In genomic region chr2:73111300-73112025, GRCh38 we compare ENCODE assay signal across 8 cellular contexts. TPM values are rescaled to one million over a fixed set of nuclear protein-coding genes. Genes with fewer than 3 reads are reported as not detected.
A peak's percentile ranks its signal among the peaks of the same experiment; 100 is the strongest.
DNase-seq lines count a peak whose midpoint lies in the region; ATAC-seq, FAIRE-seq and TF ChIP-seq lines count a peak whose summit lies in the region.

No MANE protein-coding gene starts in this region.

- 0 out of 2 replicates have a peak, but pooled peaks have one; percentile 2 for ATAC-seq in IMR-90 (ENCODE audit: low read depth)
- ATAC-seq in activated T-cell treated with anti-CD3 and anti-CD28 coated beads, Interleukin-2, amount 50 U/mL, for 72 hours (replicated peaks in 1 of 2), result no peak
- peak; percentile 23 to 57 (median 48) for ATAC-seq in pancreas
- no peak for ATAC-seq in HG02885 (IDR thresholded peaks at IDR 0.05; ENCODE audit: poor library complexity, unreplicated experiment)
- ATAC-seq in GM21526 (IDR thresholded peaks at IDR 0.05; ENCODE audit: low FRiP score, unreplicated experiment), result no peak

- H2BK20ac ChIP-seq in IMR-90 (ENCODE audit: low read depth, low read length), result no peak overlapping the region

- TF ChIP-seq POLR2A in IMR-90 (IDR thresholded peaks at IDR 0.05; ENCODE audit: low read depth, low read length), result no peak

- peak overlapping the region; percentile 81 for H2BK5ac ChIP-seq in IMR-90 (ENCODE audit: low read depth, low read length, poor library complexity, severe bottlenecking)

- H3K27ac ChIP-seq in IMR-90 (ENCODE audit: insufficient read depth, low read length) (peak overlapping the region; percentile 90), pancreas (peak overlapping the region; percentile 80 to 86 (median 85))

- POLR2A ChIA-PET in IMR-90 (lab: Charles Lee; ENCODE audit: unreplicated experiment), result no interaction called here

- in situ Hi-C loops in IMR-90 (cut with MboI; ENCODE audit: low sequenced_read_pairs), result no loop called here

- peak overlapping the region; percentile 90 for H2AFZ ChIP-seq in IMR-90 (replicated peaks; ENCODE audit: low read length, poor library complexity)

- CTCF ChIA-PET in IMR-90 (lab: Yijun Ruan, JAX), result interaction anchor here (1.1 to 2.1 kb wide), 3 partner anchors 22 to 45 kb away, joined by 3 to 5 read pairs (median 4); no protein-coding TSS in a partner anchor

- BruUV-seq in IMR-90 (replicated peaks; lab: Mats Ljungman, UMichigan), result no TSS peak

- peak overlapping the region; percentile 77; the same call in 1 of the 2 replicates for H3K56ac ChIP-seq in IMR-90 (ENCODE audit: extremely low read depth, insufficient read depth, low read length)

- H3K4me1 ChIP-seq in IMR-90 (ENCODE audit: control insufficient read depth, insufficient read depth, low read length) (peaks cover 31% of the 10 kb centered on the region), pancreas (peaks cover 0 to 21% (median 0%) of the 10 kb centered on the region in 3 donors)

- H3K23ac ChIP-seq in IMR-90 (ENCODE audit: low read depth, low read length), result peak overlapping the region; percentile 84

- H3K36me3 ChIP-seq in IMR-90 (ENCODE audit: control insufficient read depth, insufficient read depth, low read length) (no peaks in the 10 kb centered on the region), pancreas (no peaks in the 10 kb centered on the region)

- peak overlapping the region; percentile 95 for H3K9ac ChIP-seq in IMR-90 (ENCODE audit: low read depth, low read length)

- peaks cover 42% of the 10 kb centered on the region for H3K9me1 ChIP-seq in IMR-90 (ENCODE audit: insufficient read depth, low read length)

- peak overlapping the region in 1 of 7 donors; percentile 63 for H3K27ac Mint-ChIP-seq in CD14-positive monocyte
- H3K27ac Mint-ChIP-seq in activated T-cell treated with anti-CD3 and anti-CD28 coated beads, Interleukin-2, amount 50 U/mL, for 72 hours, result peak overlapping the region; percentile 89

- peak overlapping the region; percentile 62 to 68; a peak in 3 of 4 replicates for H4K8ac ChIP-seq in IMR-90 (ENCODE audit: low read depth in 2 of 2, low read length in 2 of 2)

- dilution Hi-C loops in IMR-90 (cut with HindIII; ENCODE audit: low sequenced_read_pairs, unreplicated experiment), result no loop called here

- H4K5ac ChIP-seq in IMR-90 (ENCODE audit: low read depth, low read length), result no peak overlapping the region

- WGBS in IMR-90 (ENCODE audit: extremely low coverage in 2 of 2, insufficient read length in 1 of 2), 2 experiments, result 18% methylated on average over 5 of the region's 14 CpGs; no CpG with 5 or more reads in 1 of the 2 experiments
- WGBS in pancreas, 2 donors, result 3 to 5% methylated on average over 14 of the region's 14 CpGs

- H3K27me3 Mint-ChIP-seq in CD14-positive monocyte (ENCODE audit: low read depth in 3 of 3), result peaks cover 51 to 77% (median 67%) of the 10 kb centered on the region in 3 donors
- H3K27me3 Mint-ChIP-seq in activated T-cell treated with anti-CD3 and anti-CD28 coated beads, Interleukin-2, amount 50 U/mL, for 72 hours (ENCODE audit: low read depth), result no peaks in the 10 kb centered on the region

- peak overlapping the region; percentile 35; the same call in 1 of the 2 replicates for H2BK120ac ChIP-seq in IMR-90 (ENCODE audit: low read depth, low read length)

- H3K4me3 ChIP-seq in IMR-90 (ENCODE audit: insufficient read depth, low read depth, low read length) (peak overlapping the region; percentile 95), pancreas (peak overlapping the region; percentile 71 to 90 (median 83))

- peak overlapping the region; percentile 72 for H2AK5ac ChIP-seq in IMR-90 (ENCODE audit: low read depth, low read length)

- peak overlapping the region; percentile 78 for H3K4ac ChIP-seq in IMR-90 (ENCODE audit: low read depth, low read length)

- peaks cover 6 to 52% of the 10 kb centered on the region in 2 experiments; a peak in 2 of 4 replicates for H3K79me1 ChIP-seq in IMR-90 (ENCODE audit: low read depth in 1 of 2, low read length in 2 of 2)

- no peak for FAIRE-seq in pancreas (lab: Jason Lieb, UNC)

- intact Hi-C loops in CD14-positive monocyte (cut with micrococcal nuclease), result no loop called here
- intact Hi-C loops in IMR-90 (cut with micrococcal nuclease), result loop anchor here (1.0 kb wide), 1 partner anchor 22 kb away; no protein-coding TSS in a partner anchor
- intact Hi-C loops in cardiac septum (cut with DNase I), result loop anchor here (2.0 to 5.0 kb wide), 3 partner anchors 23 to 121 kb away; partner anchors contain the start of genes CCT7, PRADC1 and SFXN5
- intact Hi-C loops in pancreas (cut with DNase I), result no loop called here

- peaks cover 3 to 12% of the 10 kb centered on the region in 2 donors for H3K36me3 Mint-ChIP-seq in CD14-positive monocyte
- H3K36me3 Mint-ChIP-seq in activated T-cell treated with anti-CD3 and anti-CD28 coated beads, Interleukin-2, amount 50 U/mL, for 72 hours (ENCODE audit: insufficient read depth in 2 of 2), result no peaks in the 10 kb centered on the region

- H3K9me3 Mint-ChIP-seq in CD14-positive monocyte, result peaks cover 0 to 17% (median 6%) of the 10 kb centered on the region in 7 donors
- H3K9me3 Mint-ChIP-seq in activated T-cell treated with anti-CD3 and anti-CD28 coated beads, Interleukin-2, amount 50 U/mL, for 72 hours, result no peaks in the 10 kb centered on the region

- H4K20me1 ChIP-seq in IMR-90 (ENCODE audit: insufficient read depth, low read length), result peaks cover 52% of the 10 kb centered on the region

- peak overlapping the region; percentile 40 for H3K18ac ChIP-seq in IMR-90 (ENCODE audit: low read depth, low read length)

- H2AK9ac ChIP-seq in IMR-90 (replicated peaks; ENCODE audit: low read depth, low read length, poor library complexity), result peak overlapping the region; percentile 84

- no peak for TF ChIP-seq CTCF in CD14-positive monocyte (IDR thresholded peaks at IDR 0.05)
- TF ChIP-seq CTCF in IMR-90 (conservative IDR thresholded peaks at IDR 0.05; ENCODE audit: low read depth, low read length), result no peak
- no peak for TF ChIP-seq CTCF in pancreas (IDR thresholded peaks at IDR 0.05)

- H3K4me3 Mint-ChIP-seq in CD14-positive monocyte, result peak overlapping the region; percentile 77 to 91
- peak overlapping the region; percentile 77 to 94 for H3K4me3 Mint-ChIP-seq in activated T-cell treated with anti-CD3 and anti-CD28 coated beads, Interleukin-2, amount 50 U/mL, for 72 hours

- DNase-seq in CD14-positive monocyte (ENCODE audit: low spot score) (peak; percentile 32), IMR-90 (no peak), cardiac septum (ENCODE audit: low spot score) (peak; percentile 76), pancreas (peak in 2 of 6 donors; percentile 44 to 48), NCI-H1436 treated with DMSO at 0.1 percent for 48 hours (lab: John Stamatoyannopoulos, UW) (no peak)
- DNase-seq in activated T-cell treated with anti-CD3 and anti-CD28 coated beads, Interleukin-2, amount 50 U/mL, for 72 hours, result peak; percentile 14 to 21

- no peaks in the 10 kb centered on the region for H3K9me3 ChIP-seq in IMR-90 (ENCODE audit: control insufficient read depth, insufficient read depth, low read length)
- H3K9me3 ChIP-seq in pancreas, result no peaks in the 10 kb centered on the region

- H3K14ac ChIP-seq in IMR-90 (replicated peaks; ENCODE audit: low read depth, low read length), result peak overlapping the region; percentile 83

- 0 out of 2 replicates have a peak overlapping the region, but pooled peaks have one; percentile 45 for H4K91ac ChIP-seq in IMR-90 (ENCODE audit: insufficient read depth, low read depth, low read length)

- peaks cover 25% of the 10 kb centered on the region for H3K4me1 Mint-ChIP-seq in CD14-positive monocyte
- peaks cover 33% of the 10 kb centered on the region for H3K4me1 Mint-ChIP-seq in activated T-cell treated with anti-CD3 and anti-CD28 coated beads, Interleukin-2, amount 50 U/mL, for 72 hours (ENCODE audit: low read depth)

- H3K27me3 ChIP-seq in IMR-90 (ENCODE audit: control insufficient read depth, insufficient read depth, low read length) (no peaks in the 10 kb centered on the region), pancreas (no peaks in the 10 kb centered on the region)

- H3K4me2 ChIP-seq in IMR-90 (ENCODE audit: low read depth, low read length), result peak overlapping the region; percentile 95

- 0 out of 3 replicates have a peak overlapping the region, but pooled peaks have one; percentile 27 for H2BK15ac ChIP-seq in IMR-90 (ENCODE audit: low read depth, low read length)

- no peak for TF ChIP-seq RAD21 in IMR-90 (IDR thresholded peaks at IDR 0.05; ENCODE audit: low read length)

TF ChIP-seq in IMR-90, 13 proteins besides CTCF, POLR2A, EP300 and RAD21:
- TF ChIP-seq CEBPB (IDR thresholded peaks at IDR 0.05; ENCODE audit: low read depth, low read length) (no peak), MAZ (IDR thresholded peaks at IDR 0.05; ENCODE audit: borderline replicate concordance, low read depth, low read length) (peak; percentile 26; the same call in 1 of the 2 replicates)

RNA-seq across cellular contexts. Expression of gene RAB11FIP5, which starts 1.3 kb away (rescaled TPM):
- polyA plus RNA-seq in CD14-positive monocyte, result under 1 TPM; 0.57 to 0.93 TPM
- 21.4 and 21.5 TPM in 2 replicates for total RNA-seq in IMR-90 (2012; rRNA removed)
- polyA plus RNA-seq in IMR-90 (2012; rRNA removed), result 34.5 and 36.0 TPM in 2 replicates
- 28.4 and 35.6 TPM in 2 replicates for polyA plus RNA-seq in IMR-90 (2012; cell fraction: cytosol; rRNA removed)
- polyA plus RNA-seq in IMR-90 (2012; cell fraction: nucleus; rRNA removed; ENCODE audit: low replicate concordance), result 30.1 and 35.6 TPM in 2 replicates
- total RNA-seq in activated T-cell treated with anti-CD3 and anti-CD28 coated beads, Interleukin-2, amount 50 U/mL, for 72 hours, result 1 to 10 TPM; 6.6 to 9.8 TPM
- total RNA-seq in cardiac septum, result 38.1 TPM
- 10 to 100 TPM; 13.4 to 17.6 (median 16.2) TPM for total RNA-seq in pancreas
- 10 to 100 TPM; 10.1 to 12.4 TPM for polyA plus RNA-seq in pancreas

RNA-seq across cellular contexts. Expression of gene SFXN5, which starts 40.0 kb away (rescaled TPM):
- 1 to 10 TPM; 5.9 to 9.5 TPM for polyA plus RNA-seq in CD14-positive monocyte
- total RNA-seq in IMR-90 (2012; rRNA removed), result 8.3 and 8.6 TPM in 2 replicates
- polyA plus RNA-seq in IMR-90 (2012; rRNA removed), result 14.3 and 17.0 TPM in 2 replicates
- 7.1 and 7.6 TPM in 2 replicates for polyA plus RNA-seq in IMR-90 (2012; cell fraction: cytosol; rRNA removed)
- 48.0 and 54.3 TPM in 2 replicates for polyA plus RNA-seq in IMR-90 (2012; cell fraction: nucleus; rRNA removed; ENCODE audit: low replicate concordance)
- total RNA-seq in activated T-cell treated with anti-CD3 and anti-CD28 coated beads, Interleukin-2, amount 50 U/mL, for 72 hours, result 10 to 100 TPM in 1 of 2 donors, 1 to 10 TPM in 1; 9.1 to 10.1 TPM
- total RNA-seq in cardiac septum, result 13.3 TPM
- 1 to 10 TPM; 2.6 to 8.4 (median 4.8) TPM for total RNA-seq in pancreas
- polyA plus RNA-seq in pancreas, result 1 to 10 TPM; 5.3 to 7.0 TPM

Comparison
In these comparisons a context has a peak if more than half of its experiments do, and no peak if none do; other contexts are left out.
1. DNase-seq: peak in CD14-positive monocyte (single experiment), activated T-cell treated with anti-CD3 and anti-CD28 coated beads, Interleukin-2, amount 50 U/mL, for 72 hours (2 of 2) and cardiac septum (single experiment); none in IMR-90 (single experiment) and NCI-H1436 treated with DMSO at 0.1 percent for 48 hours (single experiment).
2. ATAC-seq: peak in IMR-90 (single experiment) and pancreas (4 of 4); none in activated T-cell treated with anti-CD3 and anti-CD28 coated beads, Interleukin-2, amount 50 U/mL, for 72 hours (0 of 2), HG02885 (single experiment) and GM21526 (single experiment).
3. intact Hi-C loops: an anchor here in IMR-90 (1.0 kb wide) and cardiac septum (2.0 to 5.0 kb wide); none called in CD14-positive monocyte and pancreas.